ENCODE assay signal across 8 cellular contexts in genomic region chr6:3159805-3160781, GRCh38. TPM values are rescaled to one million over a fixed set of nuclear protein-coding genes. Genes with fewer than 3 reads are reported as not detected.
DNase-seq lines count a peak whose midpoint lies in the region; ATAC-seq and TF ChIP-seq lines count a peak whose summit lies in the region.
"Had no signal": no experiment of that assay in that cellular context is flagged by ENCODE, and none has a peak within 500 bp of the region (broad histone marks: within the 10 kb centered on the region; RNA-seq: fewer than 3 reads in every experiment).

No MANE protein-coding gene starts in this region.

- intact Hi-C loops in colonic mucosa (cut with DNase I), result no loop called here

- H3K36me3 ChIP-seq in colonic mucosa (no peaks in the 10 kb centered on the region), osteoblast (ENCODE audit: insufficient read depth, low read length) (peaks cover 7% of the 10 kb centered on the region)
- H3K36me3 ChIP-seq: neutrophil had no signal

- H2AFZ ChIP-seq in osteoblast (ENCODE audit: low read length), result no peak overlapping the region

- H3K4me2 ChIP-seq in osteoblast (ENCODE audit: insufficient read depth, low read length), result no peak overlapping the region

- no peaks in the 10 kb centered on the region for H3K4me1 ChIP-seq in colonic mucosa
- peaks cover 8% of the 10 kb centered on the region for H3K4me1 ChIP-seq in osteoblast (ENCODE audit: insufficient read depth, low read length)

- peaks cover 10% of the 10 kb centered on the region for H4K20me1 ChIP-seq in osteoblast (ENCODE audit: insufficient read depth, low read length)

- no peak for TF ChIP-seq CTCF in colonic mucosa (IDR thresholded peaks at IDR 0.05)
- TF ChIP-seq CTCF in osteoblast (IDR thresholded peaks at IDR 0.05; ENCODE audit: extremely low read depth, low read depth, low read length), result no peak

- ATAC-seq in GM18517 (IDR thresholded peaks at IDR 0.05; ENCODE audit: unreplicated experiment) (no peak), HG03196 (IDR thresholded peaks at IDR 0.05; ENCODE audit: unreplicated experiment) (no peak)

- no peaks in the 10 kb centered on the region for H3K27me3 ChIP-seq in colonic mucosa
- H3K27me3 ChIP-seq in osteoblast (ENCODE audit: insufficient read depth, low read length), result no peaks in the 10 kb centered on the region

- H3K9ac ChIP-seq in colonic mucosa (ENCODE audit: low read depth in 2 of 2, low read length in 2 of 2), result peak overlapping the region in 1 of 2 donors; percentile 26

- H3K4me3 ChIP-seq in colonic mucosa, result no peak overlapping the region
- no peak overlapping the region for H3K4me3 ChIP-seq in osteoblast (ENCODE audit: insufficient read depth, low read length)

- no peaks in the 10 kb centered on the region for H3K9me3 ChIP-seq in colonic mucosa
- H3K9me3 ChIP-seq in osteoblast (ENCODE audit: low read depth, low read length), result no peaks in the 10 kb centered on the region
- H3K9me3 ChIP-seq: neutrophil had no signal

- H3K27ac ChIP-seq in colonic mucosa (peak overlapping the region; percentile 54), osteoblast (ENCODE audit: low read depth, low read length) (no peak overlapping the region)
- H3K27ac ChIP-seq: neutrophil had no signal

- peak; percentile 26 for DNase-seq in NCI-H1417 treated with DMSO at 0.1 percent for 48 hours (lab: John Stamatoyannopoulos, UW)
- peak; percentile 48 for DNase-seq in activated CD4-positive, CD25-positive, alpha-beta regulatory T cell treated with anti-CD3 and anti-CD28 coated beads, Interleukin-2, amount 50 U/mL, for 16 hours (ENCODE audit: low read depth, low spot score)
- DNase-seq in colonic mucosa, result peak; percentile 88
- peak; percentile 78 for DNase-seq in osteoblast (ENCODE audit: insufficient read length, low spot score, missing footprints)
- DNase-seq in NCI-H1092 (lab: John Stamatoyannopoulos, UW), result no peak

- H3K79me2 ChIP-seq in osteoblast (ENCODE audit: insufficient read depth, low read length), result peaks cover 8% of the 10 kb centered on the region

RNA-seq across cellular contexts. Expression of gene TUBB2A, which starts 2.7 kb away (rescaled TPM):
- 10 to 100 TPM; 20.4 to 43.2 TPM for total RNA-seq in colonic mucosa
- 44.5 and 49.5 TPM in 2 replicates for total RNA-seq in osteoblast

RNA-seq across cellular contexts. Expression of gene BPHL, which starts 41.6 kb away (rescaled TPM):
- total RNA-seq in colonic mucosa (10 to 100 TPM; 13.4 to 31.7 TPM), osteoblast (19.9 and 20.3 TPM in 2 replicates)
